ENCODE assay signal across 1 cellular context in the genomic region with DNA sequence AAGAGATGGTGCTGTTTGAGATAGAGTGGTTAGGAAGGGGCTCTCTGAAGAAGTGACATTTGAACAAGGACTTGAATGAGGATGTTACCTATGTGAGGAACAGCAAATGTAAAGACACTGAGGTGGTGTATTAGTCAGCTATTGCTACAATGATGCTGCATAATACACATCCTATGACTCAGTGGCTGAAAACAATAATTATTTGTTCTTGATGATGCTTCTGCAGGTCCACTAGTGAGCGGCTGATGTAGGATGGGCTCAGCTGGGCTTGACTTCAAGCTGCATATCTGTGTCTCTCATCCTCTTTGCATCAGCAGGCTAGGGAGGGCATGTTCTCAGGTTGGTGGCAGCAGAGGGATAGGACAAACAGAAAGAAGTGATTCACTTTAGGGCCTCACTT.
TF ChIP-seq lines count a peak whose summit lies in the region.

No MANE protein-coding gene starts in this region.

TF ChIP-seq in GM12891, 5 proteins besides CTCF, POLR2A, EP300 and RAD21:
- TF ChIP-seq POU2F2 (IDR thresholded peaks at IDR 0.05; ENCODE audit: low read depth, low read length): no peak
- no peak for TF ChIP-seq PAX5 (IDR thresholded peaks at IDR 0.05; ENCODE audit: insufficient read depth, low read length, severe bottlenecking)
- no peak for TF ChIP-seq TAF1 (IDR thresholded peaks at IDR 0.05; ENCODE audit: low read depth, low read length)
- TF ChIP-seq POLR2AphosphoS5 (IDR thresholded peaks at IDR 0.05; ENCODE audit: low read depth, low read length): no peak
- TF ChIP-seq SPI1 (IDR thresholded peaks at IDR 0.05; ENCODE audit: low read depth, low read length): no peak
TF ChIP-seq in GM12891: peak in this region for 0.
